8 cellular contexts compared by ENCODE assay signal in genomic region chr7:155298288-155298833, GRCh38. TPM values are rescaled to one million over a fixed set of nuclear protein-coding genes. Genes with fewer than 3 reads are reported as not detected.
DNase-seq lines count a peak whose midpoint lies in the region; ATAC-seq and TF ChIP-seq lines count a peak whose summit lies in the region.

No MANE protein-coding gene starts in this region.

- H3K9me3 ChIP-seq in OCI-LY7 (ENCODE audit: low read length) (no peaks in the 10 kb centered on the region), mucosa of stomach (ENCODE audit: control insufficient read depth, low read length) (no peaks in the 10 kb centered on the region)

- TSS peak; percentile 68 for BruUV-seq in OCI-LY7 (replicated peaks; lab: Mats Ljungman, UMichigan)

- intact Hi-C loops in OCI-LY7 (cut with micrococcal nuclease; ENCODE audit: unreplicated experiment) (loop anchor here (1.0 to 5.0 kb wide), 4 partner anchors 46 to 424 kb away; partner anchors contain the start of gene RBM33), dorsolateral prefrontal cortex (cut with DNase I) (loop anchor here (5.0 to 10.0 kb wide), 7 partner anchors 44 to 386 kb away; partner anchors contain the start of genes PAXIP1 (in 2 of the 2), EN2 (in 1 of the 2) and RBM33 (in 1 of the 2))

- peak overlapping the region; percentile 84 for H3K9ac ChIP-seq in mucosa of stomach (ENCODE audit: low read length)

- H3K27me3 ChIP-seq in BJ (ENCODE audit: control insufficient read depth, insufficient read depth, low read length) (no peaks in the 10 kb centered on the region), dorsolateral prefrontal cortex (no peaks in the 10 kb centered on the region), mucosa of stomach (ENCODE audit: control insufficient read depth, insufficient read depth, low read length) (no peaks in the 10 kb centered on the region)

- H3K79me2 ChIP-seq in OCI-LY7 (ENCODE audit: insufficient read depth, low read depth, low read length): peaks cover 46% of the 10 kb centered on the region

- peaks cover 36% of the 10 kb centered on the region for H3K4me1 ChIP-seq in OCI-LY7 (ENCODE audit: insufficient read depth, low read length, poor library complexity, severe bottlenecking)
- H3K4me1 ChIP-seq in mucosa of stomach (ENCODE audit: control insufficient read depth, insufficient read depth, low read length): peaks cover 19% of the 10 kb centered on the region

- peak overlapping the region; percentile 22; the same call in 1 of the 2 replicates for H2AFZ ChIP-seq in OCI-LY7 (ENCODE audit: low read length)

- no peaks in the 10 kb centered on the region for H3K9me2 ChIP-seq in OCI-LY7 (ENCODE audit: insufficient read depth, low read length)

- ATAC-seq in GM21528 (IDR thresholded peaks at IDR 0.05; ENCODE audit: low FRiP score, unreplicated experiment): peak; percentile 6

- TF ChIP-seq CTCF in BJ (IDR thresholded peaks at IDR 0.05; ENCODE audit: insufficient read depth, low read depth, low read length) (no peak), OCI-LY7 (conservative IDR thresholded peaks at IDR 0.05; ENCODE audit: low read length) (no peak), dorsolateral prefrontal cortex (IDR thresholded peaks at IDR 0.05 in 54 of 56, conservative IDR thresholded peaks at IDR 0.05 in 2 of 56; ENCODE audit: low read depth in 1 of 56, partially characterized antibody in 56 of 56) (no peak), GM10248 (IDR thresholded peaks at IDR 0.05; ENCODE audit: control extremely low read depth, extremely low read depth, low read depth, missing control alignments) (no peak), GM10266 (IDR thresholded peaks at IDR 0.05; ENCODE audit: control insufficient read depth, insufficient read depth, low read depth, missing control alignments) (no peak)

- H3K27ac ChIP-seq in OCI-LY7 (ENCODE audit: low read depth, low read length, poor library complexity, severe bottlenecking) (peak overlapping the region; percentile 83), dorsolateral prefrontal cortex (peak overlapping the region; percentile 89 to 100 (median 99))

- H3K4me2 ChIP-seq in OCI-LY7 (ENCODE audit: low read length): peak overlapping the region; percentile 95

- peaks cover 30% of the 10 kb centered on the region for H4K20me1 ChIP-seq in OCI-LY7 (ENCODE audit: insufficient read depth, low read length)

- H3K4me3 ChIP-seq in BJ (ENCODE audit: low read depth, low read length): peak overlapping the region; percentile 54
- H3K4me3 ChIP-seq in OCI-LY7 (ENCODE audit: low read depth, low read length, poor library complexity, severe bottlenecking): peak overlapping the region; percentile 93
- H3K4me3 ChIP-seq in dorsolateral prefrontal cortex: peak overlapping the region; percentile 74 to 100 (median 93)
- H3K4me3 ChIP-seq in mucosa of stomach (ENCODE audit: low read length): peak overlapping the region; percentile 2

- CTCF ChIA-PET in BJ (lab: Yijun Ruan, JAX): interaction anchor here (1.0 to 2.4 kb wide), 4 partner anchors 24 to 371 kb away, joined by 3 to 18 read pairs (median 10); no protein-coding TSS in a partner anchor
- CTCF ChIA-PET in OCI-LY7 (lab: Charles Lee; ENCODE audit: unreplicated experiment): no interaction called here
- CTCF ChIA-PET in GM10248 (lab: Yijun Ruan, JAX): interaction anchor here (1.5 to 7.4 kb wide), 3 partner anchors 16 to 371 kb away, joined by 4 to 38 read pairs (median 7); no protein-coding TSS in a partner anchor

- POLR2A ChIA-PET in BJ (lab: Charles Lee) (no interaction called here), OCI-LY7 (lab: Charles Lee) (interaction anchor here (1.1 to 1.4 kb wide), 2 partner anchors 93 to 295 kb away, joined by 3 to 12 read pairs; partner anchors contain the start of gene PAXIP1), GM10248 (lab: Yijun Ruan, JAX) (interaction anchor here (1.1 to 2.4 kb wide), 4 partner anchors 9 to 292 kb away, joined by 4 to 19 read pairs (median 4); no protein-coding TSS in a partner anchor)

- DNase-seq in BJ (ENCODE audit: low read depth): no peak
- no peak for DNase-seq in OCI-LY7 (ENCODE audit: low spot score)
- DNase-seq in dorsolateral prefrontal cortex: no peak
- no peak for DNase-seq in GM10248 (ENCODE audit: extremely low spot score)
- DNase-seq in GM10266 (ENCODE audit: extremely low spot score): no peak
- no peak for DNase-seq in LoVo (ENCODE audit: low spot score)

- peaks cover 2% of the 10 kb centered on the region for H3K36me3 ChIP-seq in BJ (ENCODE audit: control insufficient read depth, insufficient read depth, low read length)
- peaks cover 42% of the 10 kb centered on the region for H3K36me3 ChIP-seq in OCI-LY7 (ENCODE audit: insufficient read depth, low read length)
- no peaks in the 10 kb centered on the region for H3K36me3 ChIP-seq in mucosa of stomach (ENCODE audit: control insufficient read depth, insufficient read depth, low read length)

RNA-seq across cellular contexts. Expression of gene INSIG1, which starts 0.7 kb away (rescaled TPM):
- polyA plus RNA-seq in BJ (2011; rRNA removed): 10.0 and 11.0 TPM in 2 replicates
- polyA minus RNA-seq in BJ (2011; rRNA and poly(A)+ RNA removed): 8.7 and 9.1 TPM in 2 replicates
- total RNA-seq in OCI-LY7 (2014; rRNA removed; shearing (Covaris generic)): 105 and 122 TPM in 2 replicates
- total RNA-seq in OCI-LY7 (2022) (164 and 166 TPM in 2 replicates), dorsolateral prefrontal cortex (100 to 1,000 TPM in 2 of 120 experiments, 10 to 100 TPM in 118; 24.8 to 174 (median 47.9) TPM)

Comparison
In these comparisons a context has a peak if more than half of its experiments do, and no peak if none do; other contexts are left out.
1. H3K4me3 ChIP-seq: peak in every context shown above with its lines; median percentile 93 in OCI-LY7; 93 in dorsolateral prefrontal cortex; 54 in BJ; 2 in mucosa of stomach.